Comparison of ENCODE assay signal across 9 cellular contexts in genomic region chr21:28144089-28144488, GRCh38.
"Had no signal": no experiment of that assay in that cellular context is flagged by ENCODE, and none has a peak within 500 bp of the region (broad histone marks: within the 10 kb centered on the region; RNA-seq: fewer than 3 reads in every experiment).

No MANE protein-coding gene starts in this region.

- ATAC-seq: HCT116 had no signal

- H3K9ac ChIP-seq: GM23248 had no signal

- H3K36me3 ChIP-seq: HAP-1 had no signal

- H3K27ac ChIP-seq: GM23248, HL-60 had no signal

- H3K4me3 Mint-ChIP-seq: HFFc6, IgD-negative memory B cell had no signal

- H3K4me3 ChIP-seq: GM23248, HAP-1 had no signal

- H2AFZ ChIP-seq: GM23248 had no signal

- H3K27me3 Mint-ChIP-seq: IgD-negative memory B cell had no signal

- DNase-seq: GM23248, GOT3, H7, HFFc6, KG1 had no signal

- H3K4me1 Mint-ChIP-seq: IgD-negative memory B cell had no signal

- H3K27ac Mint-ChIP-seq: IgD-negative memory B cell had no signal

- H3K9me3 Mint-ChIP-seq: HFFc6 had no signal

- H3K36me3 Mint-ChIP-seq: IgD-negative memory B cell had no signal

- H3K4me1 ChIP-seq: HAP-1 had no signal

- H3K9me3 ChIP-seq: HAP-1 had no signal
